Comparison of ENCODE assay signal across 33 cellular contexts in the genomic region with DNA sequence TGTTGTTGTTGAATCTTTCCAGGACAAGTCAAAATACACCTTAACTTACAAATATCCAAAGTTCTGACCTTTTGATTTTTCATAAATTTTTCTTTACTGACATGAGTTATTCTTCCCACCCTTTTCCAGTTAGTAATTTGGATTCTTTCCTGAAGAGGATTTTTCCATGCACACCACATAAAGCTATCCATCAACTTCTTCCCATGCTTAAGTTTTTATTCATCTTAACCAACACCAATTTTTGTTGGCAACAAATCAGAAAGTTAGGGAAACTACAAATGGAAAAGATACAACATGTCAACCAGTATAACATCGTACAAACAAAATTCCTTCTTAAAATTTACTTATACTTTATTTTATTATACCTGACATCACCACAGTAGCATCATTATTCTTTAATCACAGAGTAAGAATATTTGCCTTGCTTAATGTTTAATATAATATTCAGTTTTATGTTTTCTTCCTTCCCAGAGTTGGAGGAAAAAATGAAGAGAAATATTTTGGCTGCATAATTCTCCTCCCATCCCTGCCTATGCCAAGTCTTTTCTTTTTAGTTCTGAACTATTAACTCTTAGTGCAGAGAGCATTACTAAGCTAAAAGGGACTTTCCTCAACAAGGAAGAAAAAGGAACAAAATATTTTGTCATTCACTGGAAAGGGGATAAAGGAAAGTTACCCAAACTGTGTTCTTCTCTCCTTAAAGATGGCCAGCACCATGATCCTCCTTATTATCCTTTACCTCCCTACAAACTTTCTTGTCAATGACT.
DNase-seq lines count a peak whose midpoint lies in the region; TF ChIP-seq lines count a peak whose summit lies in the region.
"Had no signal": no experiment of that assay in that cellular context is flagged by ENCODE, and none has a peak within 500 bp of the region (broad histone marks: within the 10 kb centered on the region; RNA-seq: fewer than 3 reads in every experiment).

No MANE protein-coding gene starts in this region.

- peak overlapping the region in 3 of 4 donors; percentile 3 to 38 (median 18) for H3K27ac ChIP-seq in esophagus muscularis mucosa (replicated peaks in 1 of 4)
- no peak overlapping the region for H3K27ac ChIP-seq in colonic mucosa
- H3K27ac ChIP-seq in spleen: no peak overlapping the region
- H3K27ac ChIP-seq: 22Rv1, esophagus squamous epithelium, KMS-11, neural progenitor cell, PC-9, right lobe of liver, tibial artery had no signal

- H3K36me3 Mint-ChIP-seq in osteocyte (ENCODE audit: unreplicated experiment): no peaks in the 10 kb centered on the region
- H3K36me3 Mint-ChIP-seq: activated naive CD8-positive, alpha-beta T cell treated with anti-CD3 and anti-CD28 coated beads for 36 hours; CD4-positive, CD25-positive, alpha-beta regulatory T cell; memory B cell; neural progenitor cell had no signal

- H3K27me3 ChIP-seq in esophagus muscularis mucosa (no peaks in the 10 kb centered on the region), colonic mucosa (no peaks in the 10 kb centered on the region), spleen (replicated peaks in 1 of 7) (no peaks in the 10 kb centered on the region)
- H3K27me3 ChIP-seq: esophagus squamous epithelium, neural progenitor cell, right lobe of liver, tibial artery had no signal

- WGBS in esophagus muscularis mucosa: 20% methylated on average over 1 of the region's 1 CpG
- 62 to 93% (median 79%) methylated on average over 1 of the region's 1 CpG for WGBS in spleen, 5 donors

- DNase-seq in A172 (ENCODE audit: low spot score): peak; percentile 8
- peak; percentile 46 for DNase-seq in HCEC 1CT
- no peak for DNase-seq in esophagus muscularis mucosa (ENCODE audit: extremely low spot score)
- no peak for DNase-seq in osteocyte (ENCODE audit: extremely low spot score, unreplicated experiment)
- no peak for DNase-seq in colonic mucosa
- no peak for DNase-seq in activated T-cell treated with anti-CD3 and anti-CD28 coated beads, Interleukin-2, amount 50 U/mL, for 48 hours
- no peak for DNase-seq in spleen
- DNase-seq in amniotic stem cell (lab: John Stamatoyannopoulos, UW): no peak
- DNase-seq: activated B cell treated with CpG ODN at 0.5 μM for 24 hours; activated CD4-positive, alpha-beta T cell treated with anti-CD3 and anti-CD28 coated beads, Interleukin-2, amount 10 ng/mL, durations not matched to agents 7 days and 5 days; activated gamma-delta T cell; activated naive CD8-positive, alpha-beta T cell treated with anti-CD3 and anti-CD28 coated beads for 36 hours; AML-193; CD4-positive, CD25-positive, alpha-beta regulatory T cell; central memory CD4-positive, alpha-beta T cell; dermis blood vessel endothelial cell; DMS79 treated with DMSO at 0.1 percent for 48 hours; esophagus squamous epithelium; NCI-H1417 treated with DMSO at 0.1 percent for 48 hours; NCI-H2081 treated with DMSO at 0.1 percent for 48 hours; NCI-H2227 treated with DMSO at 0.1 percent for 48 hours; NCI-H69; PC-9; right lobe of liver; SK-N-SH; stimulated activated CD4-positive, alpha-beta T cell treated with anti-CD3 and anti-CD28 coated beads, Interleukin-4, amount 100 ng/mL, for 24 hours; tibial artery had no signal

- H3K4me3 ChIP-seq in esophagus muscularis mucosa (no peak overlapping the region), colonic mucosa (no peak overlapping the region), spleen (no peak overlapping the region)
- H3K4me3 ChIP-seq: esophagus squamous epithelium, HAP-1, neural progenitor cell, PC-9, right lobe of liver, tibial artery had no signal

- intact Hi-C loops in esophagus muscularis mucosa (cut with DNase I): loop anchor here (10.0 kb wide), 1 partner anchor 91 kb away; no protein-coding TSS in a partner anchor
- intact Hi-C loops in colonic mucosa (cut with DNase I): no loop called here
- intact Hi-C loops in spleen (cut with DNase I; ENCODE audit: low total_unique reads): no loop called here

- peaks cover 3% of the 10 kb centered on the region for H3K9me3 Mint-ChIP-seq in osteocyte (ENCODE audit: unreplicated experiment)
- H3K9me3 Mint-ChIP-seq: activated CD4-positive, alpha-beta T cell treated with anti-CD3 and anti-CD28 coated beads, Interleukin-2, amount 10 ng/mL, durations not matched to agents 7 days and 5 days; activated naive CD8-positive, alpha-beta T cell treated with anti-CD3 and anti-CD28 coated beads for 36 hours; memory B cell; neural progenitor cell; T-helper 1 cell treated with Interleukin-12 subunit alpha and Interleukin-12 subunit beta and Interleukin-4 antibody, amounts not matched to agents 30 μg/mL and 1 μg/mL, for 36 hours had no signal

- TF ChIP-seq CTCF in esophagus muscularis mucosa (IDR thresholded peaks at IDR 0.05) (no peak), osteocyte (IDR thresholded peaks at IDR 0.05) (no peak), colonic mucosa (IDR thresholded peaks at IDR 0.05) (no peak), spleen (IDR thresholded peaks at IDR 0.05 in 8 of 11, conservative IDR thresholded peaks at IDR 0.05 in 3 of 11) (no peak)

- H3K4me1 ChIP-seq in esophagus muscularis mucosa (peaks cover 8 to 56% (median 46%) of the 10 kb centered on the region in 4 donors), colonic mucosa (no peaks in the 10 kb centered on the region), spleen (no peaks in the 10 kb centered on the region)
- H3K4me1 ChIP-seq: neural progenitor cell, right lobe of liver had no signal

- H3K36me3 ChIP-seq in esophagus muscularis mucosa (no peaks in the 10 kb centered on the region), colonic mucosa (no peaks in the 10 kb centered on the region), spleen (no peaks in the 10 kb centered on the region)
- H3K36me3 ChIP-seq: esophagus squamous epithelium, HAP-1, neural progenitor cell, right lobe of liver, tibial artery had no signal

- no peaks in the 10 kb centered on the region for H3K27me3 Mint-ChIP-seq in osteocyte (ENCODE audit: unreplicated experiment)
- H3K27me3 Mint-ChIP-seq: activated B cell treated with CpG ODN at 0.5 μM for 24 hours; activated CD4-positive, alpha-beta T cell treated with anti-CD3 and anti-CD28 coated beads, Interleukin-2, amount 10 ng/mL, durations not matched to agents 7 days and 5 days; activated naive CD8-positive, alpha-beta T cell treated with anti-CD3 and anti-CD28 coated beads for 36 hours; CD4-positive, CD25-positive, alpha-beta regulatory T cell; memory B cell had no signal

- H3K9me3 ChIP-seq in esophagus muscularis mucosa: no peaks in the 10 kb centered on the region
- H3K9me3 ChIP-seq in colonic mucosa: no peaks in the 10 kb centered on the region
- peaks cover 0 to 6% (median 0%) of the 10 kb centered on the region in 8 donors for H3K9me3 ChIP-seq in spleen
- H3K9me3 ChIP-seq: esophagus squamous epithelium, right lobe of liver, SK-N-SH, tibial artery had no signal

- no peak for TF ChIP-seq EP300 in esophagus muscularis mucosa (IDR thresholded peaks at IDR 0.05)

- peaks cover 74% of the 10 kb centered on the region for H3K4me1 Mint-ChIP-seq in osteocyte (ENCODE audit: unreplicated experiment)
- H3K4me1 Mint-ChIP-seq: activated B cell treated with CpG ODN at 0.5 μM for 24 hours; activated CD4-positive, alpha-beta T cell treated with anti-CD3 and anti-CD28 coated beads, Interleukin-2, amount 10 ng/mL, durations not matched to agents 7 days and 5 days; activated naive CD8-positive, alpha-beta T cell treated with anti-CD3 and anti-CD28 coated beads for 36 hours; CD4-positive, CD25-positive, alpha-beta regulatory T cell; memory B cell; neural progenitor cell had no signal

- H3K4me3 Mint-ChIP-seq in osteocyte (ENCODE audit: unreplicated experiment): peak overlapping the region; percentile 11
- H3K4me3 Mint-ChIP-seq: activated B cell treated with CpG ODN at 0.5 μM for 24 hours; activated CD4-positive, alpha-beta T cell treated with anti-CD3 and anti-CD28 coated beads, Interleukin-2, amount 10 ng/mL, durations not matched to agents 7 days and 5 days; activated naive CD8-positive, alpha-beta T cell treated with anti-CD3 and anti-CD28 coated beads for 36 hours; CD4-positive, CD25-positive, alpha-beta regulatory T cell; memory B cell; neural progenitor cell; T-helper 1 cell treated with Interleukin-12 subunit alpha and Interleukin-12 subunit beta and Interleukin-4 antibody, amounts not matched to agents 30 μg/mL and 1 μg/mL, for 36 hours had no signal

- no peak for TF ChIP-seq POLR2A in esophagus muscularis mucosa (IDR thresholded peaks at IDR 0.05; ENCODE audit: low read depth)
- TF ChIP-seq POLR2A in spleen (IDR thresholded peaks at IDR 0.05): no peak

- peak overlapping the region; percentile 79 for H3K27ac Mint-ChIP-seq in osteocyte (ENCODE audit: unreplicated experiment)
- H3K27ac Mint-ChIP-seq: activated B cell treated with CpG ODN at 0.5 μM for 24 hours; activated CD4-positive, alpha-beta T cell treated with anti-CD3 and anti-CD28 coated beads, Interleukin-2, amount 10 ng/mL, durations not matched to agents 7 days and 5 days; activated naive CD8-positive, alpha-beta T cell treated with anti-CD3 and anti-CD28 coated beads for 36 hours; memory B cell; neural progenitor cell; T-helper 1 cell treated with Interleukin-12 subunit alpha and Interleukin-12 subunit beta and Interleukin-4 antibody, amounts not matched to agents 30 μg/mL and 1 μg/mL, for 36 hours had no signal

- no peak overlapping the region for H3K9ac ChIP-seq in colonic mucosa (ENCODE audit: low read depth in 2 of 2, low read length in 2 of 2)
- H3K9ac ChIP-seq: KMS-11, neural progenitor cell, SK-N-SH had no signal

Comparison
In these comparisons a context has a peak if more than half of its experiments do, and no peak if none do; other contexts are left out.
1. DNase-seq: peak in A172 (single experiment) and HCEC 1CT (single experiment); none in esophagus muscularis mucosa (single experiment), osteocyte (single experiment), colonic mucosa (single experiment), activated T-cell treated with anti-CD3 and anti-CD28 coated beads, Interleukin-2, amount 50 U/mL, for 48 hours (0 of 2), spleen (single experiment) and amniotic stem cell (single experiment).
2. H3K27ac ChIP-seq: peak in esophagus muscularis mucosa (3 of 4); none in colonic mucosa (single experiment) and spleen (0 of 8).